38 cellular contexts compared by ENCODE assay signal in the genomic region with DNA sequence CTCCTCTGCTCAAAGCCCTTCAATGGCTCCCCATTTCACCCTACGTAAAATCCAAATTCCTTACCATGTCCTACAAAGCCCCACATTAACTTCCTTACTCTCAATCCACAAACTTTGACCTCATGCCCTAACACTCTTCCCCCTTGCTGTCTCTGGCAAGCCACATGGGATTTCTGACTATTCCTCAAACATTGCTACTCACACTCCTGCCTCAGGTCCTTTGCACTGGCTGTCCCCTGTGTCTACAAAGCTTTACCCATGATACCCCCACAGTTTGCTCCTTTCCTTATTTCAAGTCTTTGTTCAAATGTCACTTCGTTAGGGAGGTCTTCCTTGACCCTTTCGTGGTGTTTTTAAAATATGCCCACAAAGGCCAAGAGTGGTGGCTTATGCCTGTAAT.
"Had no signal": no experiment of that assay in that cellular context is flagged by ENCODE, and none has a peak within 500 bp of the region (broad histone marks: within the 10 kb centered on the region; RNA-seq: fewer than 3 reads in every experiment).

No MANE protein-coding gene starts in this region.

- FAIRE-seq: astrocyte, TTC549 had no signal

- H3K27ac ChIP-seq: adrenal gland, body of pancreas, brain microvascular endothelial cell, breast epithelium, VCaP had no signal

- ATAC-seq: activated CD8-positive, alpha-beta T cell treated with anti-CD3 and anti-CD28 coated beads for 36 hours; activated naive CD4-positive, alpha-beta T cell treated with anti-CD3 and anti-CD28 coated beads, Interleukin-2, amount 50 U/mL, for 72 hours; activated T-cell treated with anti-CD3 and anti-CD28 coated beads, Interleukin-2, amount 50 U/mL, for 4 hours; activated T-cell treated with anti-CD3 and anti-CD28 coated beads, Interleukin-2, amount 50 U/mL, for 72 hours; activated T-helper 17 cell treated with anti-CD3 and anti-CD28 coated beads, Interleukin-2, amount 50 U/mL, for 72 hours; body of pancreas had no signal

- DNase-seq: activated B cell treated with CpG ODN at 0.5 μM for 24 hours; activated CD4-positive, alpha-beta memory T cell treated with anti-CD3 and anti-CD28 coated beads for 36 hours; activated CD4-positive, alpha-beta T cell treated with anti-CD3 and anti-CD28 coated beads for 4 hours; activated CD4-positive, alpha-beta T cell treated with anti-CD3 and anti-CD28 coated beads, Interleukin-2, amount 10 ng/mL, durations not matched to agents 24 days and 14 days; activated CD4-positive, alpha-beta T cell treated with anti-CD3 and anti-CD28 coated beads, Interleukin-2, amount 50 U/mL, for 1 hour; activated CD4-positive, alpha-beta T cell treated with anti-CD3 and anti-CD28 coated beads, Interleukin-2, amount 50 U/mL, for 4 hours; activated CD4-positive, CD25-positive, alpha-beta regulatory T cell treated with anti-CD3 and anti-CD28 coated beads, Interleukin-2, amount 50 U/mL, for 72 hours; activated CD8-positive, alpha-beta memory T cell treated with anti-CD3 and anti-CD28 coated beads, Interleukin-2, amount 50 U/mL, for 4 hours; activated CD8-positive, alpha-beta T cell treated with anti-CD3 and anti-CD28 coated beads for 36 hours; activated effector memory CD4-positive, alpha-beta T cell treated with anti-CD3 and anti-CD28 coated beads, Interleukin-2, amount 50 U/mL, for 16 hours; activated gamma-delta T cell treated with Interleukin-2 at 50 U/mL for 16 hours; activated naive CD4-positive, alpha-beta T cell; activated naive CD4-positive, alpha-beta T cell treated with anti-CD3 and anti-CD28 coated beads for 36 hours; activated naive CD4-positive, alpha-beta T cell treated with anti-CD3 and anti-CD28 coated beads, Interleukin-2, amount 50 U/mL, for 16 hours; activated naive CD8-positive, alpha-beta T cell treated with anti-CD3 and anti-CD28 coated beads for 36 hours; activated T-cell treated with anti-CD3 and anti-CD28 coated beads for 4 hours; activated T-cell treated with anti-CD3 and anti-CD28 coated beads, Interleukin-2, amount 50 U/mL, for 1 hour; activated T-cell treated with anti-CD3 and anti-CD28 coated beads, Interleukin-2, amount 50 U/mL, for 4 hours; activated T-cell treated with anti-CD3 and anti-CD28 coated beads, Interleukin-2, amount 50 U/mL, for 72 hours; adrenal gland; amniotic stem cell; aorta; body of pancreas; brain microvascular endothelial cell; central memory CD4-positive, alpha-beta T cell; cerebellar nuclear complex; T-helper 1 cell; T-helper 2 cell; T-helper 9 cell had no signal

- H3K4me3 ChIP-seq: adrenal gland, body of pancreas, breast epithelium had no signal

- H3K27me3 ChIP-seq: adrenal gland, body of pancreas, brain microvascular endothelial cell, breast epithelium had no signal

- H3K27ac Mint-ChIP-seq: activated B cell treated with CpG ODN at 0.5 μM for 24 hours; activated CD4-positive, alpha-beta memory T cell treated with anti-CD3 and anti-CD28 coated beads for 36 hours; activated CD4-positive, alpha-beta T cell treated with anti-CD3 and anti-CD28 coated beads, Interleukin-2, amount 10 ng/mL, durations not matched to agents 24 days and 14 days; activated CD8-positive, alpha-beta T cell treated with anti-CD3 and anti-CD28 coated beads for 36 hours; activated naive CD4-positive, alpha-beta T cell treated with anti-CD3 and anti-CD28 coated beads for 36 hours; activated naive CD8-positive, alpha-beta T cell treated with anti-CD3 and anti-CD28 coated beads for 36 hours; activated T-cell treated with anti-CD3 and anti-CD28 coated beads, Interleukin-2, amount 50 U/mL, for 72 hours; activated T-helper 1 cell treated with anti-CD3 and anti-CD28 coated beads, Interleukin-12 subunit alpha, Interleukin-12 subunit beta, Interleukin-2, Interleukin-4 antibody, amounts not matched to agents 30 ng/mL and 10 ng/mL and 1 ng/mL, durations not matched to agents 14 hours and 24 hours and 36 hours; activated T-helper 17 cell treated with anti-CD3 and anti-CD28 coated beads, Interleukin-2, amount 50 U/mL, for 72 hours; T-helper 1 cell treated with Interleukin-12 subunit alpha and Interleukin-12 subunit beta and Interleukin-4 antibody, amounts not matched to agents 30 μg/mL and 1 μg/mL, for 36 hours; T-helper 2 cell treated with Interferon-gamma antibody and Interleukin-4, amounts not matched to agents 5 μg/mL and 100 μg/mL, for 36 hours had no signal

- H3K36me3 ChIP-seq: adrenal gland, brain microvascular endothelial cell, breast epithelium had no signal

- H3K9me3 Mint-ChIP-seq: activated B cell treated with CpG ODN at 0.5 μM for 24 hours; activated CD4-positive, alpha-beta memory T cell treated with anti-CD3 and anti-CD28 coated beads for 36 hours; activated CD4-positive, alpha-beta T cell treated with anti-CD3 and anti-CD28 coated beads, Interleukin-2, amount 10 ng/mL, durations not matched to agents 24 days and 14 days; activated CD8-positive, alpha-beta T cell treated with anti-CD3 and anti-CD28 coated beads for 36 hours; activated naive CD4-positive, alpha-beta T cell treated with anti-CD3 and anti-CD28 coated beads for 36 hours; activated naive CD4-positive, alpha-beta T cell treated with anti-CD3 and anti-CD28 coated beads, Interleukin-2, amount 50 U/mL, for 72 hours; activated naive CD8-positive, alpha-beta T cell treated with anti-CD3 and anti-CD28 coated beads for 36 hours; activated T-cell treated with anti-CD3 and anti-CD28 coated beads, Interleukin-2, amount 50 U/mL, for 4 hours; activated T-cell treated with anti-CD3 and anti-CD28 coated beads, Interleukin-2, amount 50 U/mL, for 72 hours; activated T-helper 1 cell treated with anti-CD3 and anti-CD28 coated beads, Interleukin-12 subunit alpha, Interleukin-12 subunit beta, Interleukin-2, Interleukin-4 antibody, amounts not matched to agents 30 ng/mL and 10 ng/mL and 1 ng/mL, durations not matched to agents 14 hours and 24 hours and 36 hours; activated T-helper 17 cell treated with anti-CD3 and anti-CD28 coated beads, Interleukin-2, amount 50 U/mL, for 72 hours; T-helper 1 cell treated with Interleukin-12 subunit alpha and Interleukin-12 subunit beta and Interleukin-4 antibody, amounts not matched to agents 30 μg/mL and 1 μg/mL, for 36 hours; T-helper 2 cell treated with Interferon-gamma antibody and Interleukin-4, amounts not matched to agents 5 μg/mL and 100 μg/mL, for 36 hours had no signal

- H3K36me3 Mint-ChIP-seq: activated CD4-positive, alpha-beta memory T cell treated with anti-CD3 and anti-CD28 coated beads for 36 hours; activated naive CD4-positive, alpha-beta T cell treated with anti-CD3 and anti-CD28 coated beads, Interleukin-2, amount 50 U/mL, for 72 hours; activated naive CD8-positive, alpha-beta T cell treated with anti-CD3 and anti-CD28 coated beads for 36 hours had no signal

- H3K4me1 ChIP-seq: adrenal gland, body of pancreas, breast epithelium had no signal

- H3K27me3 Mint-ChIP-seq: activated B cell treated with CpG ODN at 0.5 μM for 24 hours; activated CD4-positive, alpha-beta memory T cell treated with anti-CD3 and anti-CD28 coated beads for 36 hours; activated CD8-positive, alpha-beta T cell treated with anti-CD3 and anti-CD28 coated beads for 36 hours; activated naive CD8-positive, alpha-beta T cell treated with anti-CD3 and anti-CD28 coated beads for 36 hours; activated T-helper 17 cell treated with anti-CD3 and anti-CD28 coated beads, Interleukin-2, amount 50 U/mL, for 72 hours had no signal

- H3K9me3 ChIP-seq: adrenal gland, body of pancreas, breast epithelium had no signal

- H3K4me3 Mint-ChIP-seq: activated B cell treated with CpG ODN at 0.5 μM for 24 hours; activated CD4-positive, alpha-beta memory T cell treated with anti-CD3 and anti-CD28 coated beads for 36 hours; activated CD4-positive, alpha-beta T cell treated with anti-CD3 and anti-CD28 coated beads, Interleukin-2, amount 10 ng/mL, durations not matched to agents 24 days and 14 days; activated CD8-positive, alpha-beta T cell treated with anti-CD3 and anti-CD28 coated beads for 36 hours; activated naive CD4-positive, alpha-beta T cell treated with anti-CD3 and anti-CD28 coated beads for 36 hours; activated naive CD8-positive, alpha-beta T cell treated with anti-CD3 and anti-CD28 coated beads for 36 hours; activated T-cell treated with anti-CD3 and anti-CD28 coated beads, Interleukin-2, amount 50 U/mL, for 4 hours; activated T-cell treated with anti-CD3 and anti-CD28 coated beads, Interleukin-2, amount 50 U/mL, for 72 hours; activated T-helper 1 cell treated with anti-CD3 and anti-CD28 coated beads, Interleukin-12 subunit alpha, Interleukin-12 subunit beta, Interleukin-2, Interleukin-4 antibody, amounts not matched to agents 30 ng/mL and 10 ng/mL and 1 ng/mL, durations not matched to agents 14 hours and 24 hours and 36 hours; activated T-helper 17 cell treated with anti-CD3 and anti-CD28 coated beads, Interleukin-2, amount 50 U/mL, for 72 hours; T-helper 1 cell treated with Interleukin-12 subunit alpha and Interleukin-12 subunit beta and Interleukin-4 antibody, amounts not matched to agents 30 μg/mL and 1 μg/mL, for 36 hours; T-helper 2 cell treated with Interferon-gamma antibody and Interleukin-4, amounts not matched to agents 5 μg/mL and 100 μg/mL, for 36 hours had no signal
